In the genomic region with DNA sequence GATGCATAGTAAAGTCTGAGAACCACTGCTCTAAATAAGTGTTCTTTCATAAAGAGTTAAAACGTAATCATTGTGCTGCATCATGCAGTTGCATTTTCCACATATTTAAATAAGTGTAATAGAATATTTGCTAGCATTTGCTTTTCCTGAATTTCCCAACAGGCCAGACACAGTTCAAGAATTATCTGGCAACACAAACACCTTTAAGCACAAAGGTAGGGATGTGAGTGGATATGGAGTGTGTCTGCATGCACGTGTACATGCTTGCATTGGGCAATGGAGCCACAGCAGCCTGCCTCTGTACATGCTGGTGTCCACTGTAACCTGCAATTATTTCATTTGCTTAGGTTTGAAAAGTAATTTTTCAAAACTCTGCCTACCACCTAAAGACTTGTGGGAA, we compare ENCODE assay signal across 28 cellular contexts.
"Had no signal": no experiment of that assay in that cellular context is flagged by ENCODE, and none has a peak within 500 bp of the region (broad histone marks: within the 10 kb centered on the region; RNA-seq: fewer than 3 reads in every experiment).

No MANE protein-coding gene starts in this region.

- ATAC-seq: lower lobe of right lung; natural killer cell; sciatic nerve; stimulated activated effector memory CD8-positive, alpha-beta T cell treated with anti-CD3 and anti-CD28 coated beads, Interleukin-12 subunit alpha, Interleukin-12 subunit beta, amount 100 ng/mL, for 72 hours had no signal

- H3K4me3 ChIP-seq: hepatocyte, lower lobe of right lung, neural progenitor cell, ovary, right atrium auricular region, spleen, suprapubic skin, thoracic aorta, tibial artery, uterus had no signal

- DNase-seq: islet precursor cell; left ventricle myocardium superior; lower lobe of right lung; mammary epithelial cell; mesendoderm; naive B cell; natural killer cell; nephron progenitor cell; occipital lobe; ovary; small intestine; spleen; stimulated activated CD4-positive, alpha-beta T cell treated with anti-CD3 and anti-CD28 coated beads, Interleukin-4, amount 100 ng/mL, for 24 hours; stimulated activated naive CD4-positive, alpha-beta T cell; tibial artery; uterus had no signal

- H3K9ac ChIP-seq: neural progenitor cell had no signal

- FAIRE-seq: small intestine had no signal

- H3K36me3 ChIP-seq: lower lobe of right lung, neural progenitor cell, neutrophil, ovary, right atrium auricular region, spleen, suprapubic skin, thoracic aorta, tibial artery, uterus had no signal

- H2AFZ ChIP-seq: hepatocyte had no signal

- H3K4me1 ChIP-seq: lower lobe of right lung, spleen, uterus had no signal

- H3K27me3 Mint-ChIP-seq: naive B cell; progenitor cell of endocrine pancreas; stimulated activated naive CD8-positive, alpha-beta T cell treated with anti-CD3 and anti-CD28 coated beads, Interleukin-15, Interleukin-2, amounts not matched to agents 100 ng/mL and 50 ng/mL, for 24 hours; type B pancreatic cell had no signal

- H3K9me3 ChIP-seq: lower lobe of right lung, neutrophil, ovary, right atrium auricular region, suprapubic skin, thoracic aorta, tibial artery, uterus had no signal

- H3K4me2 ChIP-seq: hepatocyte, neural progenitor cell had no signal

- H3K79me2 ChIP-seq: hepatocyte had no signal

- H3K27ac Mint-ChIP-seq: mesothelial cell of epicardium; naive B cell; natural killer cell; neural progenitor cell; progenitor cell of endocrine pancreas; stimulated activated effector memory CD8-positive, alpha-beta T cell treated with anti-CD3 and anti-CD28 coated beads, Interleukin-12 subunit alpha, Interleukin-12 subunit beta, amount 100 ng/mL, for 72 hours; stimulated activated naive CD8-positive, alpha-beta T cell treated with anti-CD3 and anti-CD28 coated beads, Interleukin-15, Interleukin-2, amounts not matched to agents 100 ng/mL and 50 ng/mL, for 24 hours; type B pancreatic cell had no signal

- H3K9me3 Mint-ChIP-seq: natural killer cell; stimulated activated naive CD8-positive, alpha-beta T cell treated with anti-CD3 and anti-CD28 coated beads, Interleukin-15, Interleukin-2, amounts not matched to agents 100 ng/mL and 50 ng/mL, for 24 hours; type B pancreatic cell had no signal

- H3K36me3 Mint-ChIP-seq: mesothelial cell of epicardium; naive B cell; natural killer cell; stimulated activated effector memory CD8-positive, alpha-beta T cell treated with anti-CD3 and anti-CD28 coated beads, Interleukin-12 subunit alpha, Interleukin-12 subunit beta, amount 100 ng/mL, for 72 hours; type B pancreatic cell had no signal

- H3K4me1 Mint-ChIP-seq: naive B cell; natural killer cell; stimulated activated effector memory CD8-positive, alpha-beta T cell treated with anti-CD3 and anti-CD28 coated beads, Interleukin-12 subunit alpha, Interleukin-12 subunit beta, amount 100 ng/mL, for 72 hours had no signal

- H3K27me3 ChIP-seq: hepatocyte, neural progenitor cell, neutrophil, ovary, right atrium auricular region, spleen, suprapubic skin, tibial artery, uterus had no signal

- H3K27ac ChIP-seq: hepatocyte, lower lobe of right lung, neural progenitor cell, neutrophil, ovary, right atrium auricular region, spleen, suprapubic skin, thoracic aorta, tibial artery, uterus had no signal

- H3K4me3 Mint-ChIP-seq: mesothelial cell of epicardium; naive B cell; natural killer cell; nephron progenitor cell; neural progenitor cell; stimulated activated effector memory CD8-positive, alpha-beta T cell treated with anti-CD3 and anti-CD28 coated beads, Interleukin-12 subunit alpha, Interleukin-12 subunit beta, amount 100 ng/mL, for 72 hours; stimulated activated naive CD8-positive, alpha-beta T cell treated with anti-CD3 and anti-CD28 coated beads, Interleukin-15, Interleukin-2, amounts not matched to agents 100 ng/mL and 50 ng/mL, for 24 hours; type B pancreatic cell had no signal
